8 cellular contexts compared by ENCODE assay signal in genomic region chr15:72785452-72786243, GRCh38. TPM values are rescaled to one million over a fixed set of nuclear protein-coding genes. Genes with fewer than 3 reads are reported as not detected.
DNase-seq lines count a peak whose midpoint lies in the region; ATAC-seq and TF ChIP-seq lines count a peak whose summit lies in the region.

No MANE protein-coding gene starts in this region.

- H3K4me1 ChIP-seq in esophagus squamous epithelium = peaks cover 12 to 31% (median 20%) of the 10 kb centered on the region in 3 donors

- TF ChIP-seq CTCF in GM12865 (IDR thresholded peaks at IDR 0.05; ENCODE audit: insufficient read depth, low read depth, low read length, missing control alignments) (no peak), esophagus squamous epithelium (IDR thresholded peaks at IDR 0.05) (no peak)

- 68 to 76% methylated on average over 5 to 6 of the region's 6 CpGs for WGBS in esophagus squamous epithelium, 2 donors

- no peaks in the 10 kb centered on the region for H3K9me3 ChIP-seq in esophagus squamous epithelium

- no peak for ATAC-seq in GM19351 (IDR thresholded peaks at IDR 0.05; ENCODE audit: unreplicated experiment)
- ATAC-seq in GM19324 (IDR thresholded peaks at IDR 0.05; ENCODE audit: low FRiP score, unreplicated experiment) = no peak

- H3K27ac ChIP-seq in esophagus squamous epithelium = peak overlapping the region in 3 of 4 donors; percentile 13 to 97 (median 92)

- H3K4me3 ChIP-seq in GM12865 (ENCODE audit: low read depth, low read length) (no peak overlapping the region), esophagus squamous epithelium (no peak overlapping the region)

- no peak for TF ChIP-seq POLR2A in esophagus squamous epithelium (IDR thresholded peaks at IDR 0.05)

- no peaks in the 10 kb centered on the region for H3K27me3 ChIP-seq in esophagus squamous epithelium

- H3K36me3 ChIP-seq in esophagus squamous epithelium = peaks cover 0 to 5% (median 0%) of the 10 kb centered on the region in 3 donors

- intact Hi-C loops in esophagus squamous epithelium (cut with DNase I) = loop anchor here (5.0 kb wide), 1 partner anchor 297 kb away; no protein-coding TSS in a partner anchor

- DNase-seq in GM12865 (ENCODE audit: low read depth) (peak; percentile 56), esophagus squamous epithelium (lab: John Stamatoyannopoulos, UW) (no peak), SW480 (ENCODE audit: low spot score) (no peak), mucosa of gallbladder (ENCODE audit: low spot score) (no peak)
- DNase-seq in activated CD4-positive, alpha-beta T cell treated with anti-CD3 and anti-CD28 coated beads, Interleukin-2, amount 50 U/mL, for 1 hour = peak; percentile 41
- DNase-seq in stimulated activated CD4-positive, alpha-beta T cell treated with anti-CD3 and anti-CD28 coated beads, Interleukin-2, amount 100 ng/mL, for 48 hours = peak; percentile 38 to 45

RNA-seq across cellular contexts. Expression of gene ADPGK, which starts 2.1 kb away (rescaled TPM):
- total RNA-seq in esophagus squamous epithelium = 10 to 100 TPM; 25.1 to 55.5 (median 32.8) TPM
- total RNA-seq in mucosa of gallbladder = 36.5 TPM

Comparison
In these comparisons a context has a peak if more than half of its experiments do, and no peak if none do; other contexts are left out.
1. DNase-seq: peak in GM12865 (single experiment), activated CD4-positive, alpha-beta T cell treated with anti-CD3 and anti-CD28 coated beads, Interleukin-2, amount 50 U/mL, for 1 hour (single experiment) and stimulated activated CD4-positive, alpha-beta T cell treated with anti-CD3 and anti-CD28 coated beads, Interleukin-2, amount 100 ng/mL, for 48 hours (2 of 2); none in esophagus squamous epithelium (single experiment), SW480 (single experiment) and mucosa of gallbladder (single experiment).